Comparison of ENCODE assay signal across 8 cellular contexts in genomic region chr22:22720724-22721261, GRCh38.
DNase-seq lines count a peak whose midpoint lies in the region; ATAC-seq and TF ChIP-seq lines count a peak whose summit lies in the region.

No MANE protein-coding gene starts in this region.

- no peaks in the 10 kb centered on the region for H3K36me3 ChIP-seq in OCI-LY7 (ENCODE audit: insufficient read depth, low read length)

- DNase-seq in GM13977 (ENCODE audit: low spot score) (peak; percentile 42), OCI-LY7 (ENCODE audit: low spot score) (peak; percentile 84), kidney tubule cell (ENCODE audit: low spot score) (peak; percentile 42), retina (no peak), NCI-H69 (lab: John Stamatoyannopoulos, UW) (no peak)
- no peak for DNase-seq in effector CD8-positive, alpha-beta T cell (lab: John Stamatoyannopoulos, UW)
- DNase-seq in stimulated activated naive CD4-positive, alpha-beta T cell treated with Interleukin-2 at 50 U/mL for 16 hours (lab: John Stamatoyannopoulos, UW): no peak

- peak overlapping the region; percentile 59 for H3K4me3 ChIP-seq in OCI-LY7 (ENCODE audit: low read depth, low read length, poor library complexity, severe bottlenecking)

- BruUV-seq in OCI-LY7 (replicated peaks; lab: Mats Ljungman, UMichigan): TSS peak; percentile 92

- CTCF ChIA-PET in OCI-LY7 (lab: Charles Lee; ENCODE audit: unreplicated experiment): interaction anchor here (0.6 to 2.5 kb wide), 9 partner anchors 10 to 1331 kb away, joined by 3 to 17 read pairs (median 3); no protein-coding TSS in a partner anchor

- peak overlapping the region; percentile 53 for H2AFZ ChIP-seq in OCI-LY7 (ENCODE audit: low read length)

- H3K9me3 ChIP-seq in OCI-LY7 (ENCODE audit: low read length): no peaks in the 10 kb centered on the region

- in situ Hi-C loops in GM13977 (cut with MboI; ENCODE audit: low pct_unique_long_range_greater_than_20kb, low sequenced_read_pairs, unreplicated experiment): no loop called here

- peaks cover 67% of the 10 kb centered on the region for H3K4me1 ChIP-seq in OCI-LY7 (ENCODE audit: insufficient read depth, low read length, poor library complexity, severe bottlenecking)

- H3K27ac ChIP-seq in OCI-LY7 (ENCODE audit: low read depth, low read length, poor library complexity, severe bottlenecking): peak overlapping the region; percentile 92

- H3K79me2 ChIP-seq in OCI-LY7 (ENCODE audit: insufficient read depth, low read depth, low read length): no peaks in the 10 kb centered on the region

- intact Hi-C loops in OCI-LY7 (cut with micrococcal nuclease; ENCODE audit: unreplicated experiment): loop anchor here (1.0 kb wide), 1 partner anchor 28 kb away; no protein-coding TSS in a partner anchor

- H3K9me2 ChIP-seq in OCI-LY7 (ENCODE audit: insufficient read depth, low read length): no peaks in the 10 kb centered on the region

- H3K4me2 ChIP-seq in OCI-LY7 (ENCODE audit: low read length): peak overlapping the region; percentile 93

- H4K20me1 ChIP-seq in OCI-LY7 (ENCODE audit: insufficient read depth, low read length): no peaks in the 10 kb centered on the region

- POLR2A ChIA-PET in OCI-LY7 (lab: Charles Lee): interaction anchor here (0.7 to 1.7 kb wide), 7 partner anchors 15 to 29 kb away, joined by 3 to 4 read pairs (median 3); no protein-coding TSS in a partner anchor

- TF ChIP-seq CTCF in GM13977 (IDR thresholded peaks at IDR 0.05; ENCODE audit: extremely low read depth, insufficient read depth, missing control alignments): no peak
- TF ChIP-seq CTCF in OCI-LY7 (conservative IDR thresholded peaks at IDR 0.05; ENCODE audit: low read length): no peak

- ATAC-seq in GM21825 (IDR thresholded peaks at IDR 0.05; ENCODE audit: unreplicated experiment): peak; percentile 64

Comparison
In these comparisons a context has a peak if more than half of its experiments do, and no peak if none do; other contexts are left out.
1. DNase-seq: peak in GM13977 (single experiment), OCI-LY7 (single experiment) and kidney tubule cell (single experiment); none in retina (single experiment), effector CD8-positive, alpha-beta T cell (single experiment), stimulated activated naive CD4-positive, alpha-beta T cell treated with Interleukin-2 at 50 U/mL for 16 hours (single experiment) and NCI-H69 (single experiment).